9 cellular contexts compared by ENCODE assay signal in the genomic region with DNA sequence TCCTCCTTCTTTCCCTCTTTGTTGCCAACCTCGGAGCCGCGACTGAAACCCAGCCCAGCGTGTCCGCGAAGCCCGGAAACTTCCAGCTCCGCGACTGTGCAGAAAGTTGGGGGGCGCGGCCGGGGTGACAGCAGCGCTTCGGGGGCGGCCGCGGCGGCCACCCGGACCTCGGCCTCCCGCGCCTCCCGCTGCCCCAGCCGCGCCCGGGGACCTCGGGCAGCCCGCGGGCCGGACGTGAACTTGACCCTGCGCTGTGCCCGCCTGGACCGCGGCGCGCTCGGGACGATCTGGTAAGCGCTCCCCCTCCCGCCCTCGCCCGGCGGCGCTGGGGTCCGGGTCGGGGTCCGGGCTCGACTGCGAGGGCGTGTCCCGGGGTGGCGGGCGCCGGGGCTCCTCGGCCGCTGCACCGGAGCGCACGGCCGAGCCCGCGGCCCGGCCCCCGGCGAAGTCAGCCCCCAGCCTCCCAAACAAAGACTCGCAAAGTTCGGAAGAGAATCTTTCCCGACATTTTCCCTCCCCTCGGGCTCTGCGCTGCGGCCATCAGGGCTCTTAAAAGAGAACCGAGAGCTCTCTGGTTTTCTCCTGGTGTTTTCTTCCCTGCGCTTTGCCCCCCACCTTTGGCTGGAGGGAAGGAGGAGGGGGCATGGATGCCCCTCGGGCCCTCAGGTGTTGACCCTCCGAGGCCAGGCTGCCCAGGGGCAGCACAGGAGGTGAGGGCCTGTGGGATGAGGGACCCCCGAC.
A peak's percentile ranks its signal among the peaks of the same experiment; 100 is the strongest.
DNase-seq lines count a peak whose midpoint lies in the region; ATAC-seq and TF ChIP-seq lines count a peak whose summit lies in the region.
"Had no signal": no experiment of that assay in that cellular context is flagged by ENCODE, and none has a peak within 500 bp of the region (broad histone marks: within the 10 kb centered on the region; RNA-seq: fewer than 3 reads in every experiment).

No MANE protein-coding gene starts in this region.

- H3K4me1 ChIP-seq in right cardiac atrium (ENCODE audit: control insufficient read depth, insufficient read depth, low read length) (peaks cover 16% of the 10 kb centered on the region), sigmoid colon (peaks cover 0 to 68% (median 62%) of the 10 kb centered on the region in 4 donors)

- no peaks in the 10 kb centered on the region for H3K36me3 ChIP-seq in sigmoid colon

- H3K4me3 ChIP-seq in HL-60 (replicated peaks; ENCODE audit: insufficient read depth, low read length) (peak overlapping the region; percentile 19; the same call in 1 of the 2 replicates), right cardiac atrium (ENCODE audit: low read length) (peak overlapping the region; percentile 61), sigmoid colon (peak overlapping the region; percentile 58 to 68 (median 60))
- H3K4me3 ChIP-seq: PC-9 had no signal

- H3K27ac Mint-ChIP-seq in activated naive CD8-positive, alpha-beta T cell treated with anti-CD3 and anti-CD28 coated beads, Interleukin-2, amount 50 U/mL, for 24 hours, result peak overlapping the region; percentile 72

- peak overlapping the region; percentile 71 for H3K4me3 Mint-ChIP-seq in activated naive CD8-positive, alpha-beta T cell treated with anti-CD3 and anti-CD28 coated beads, Interleukin-2, amount 50 U/mL, for 24 hours

- no peak for TF ChIP-seq EP300 in sigmoid colon (IDR thresholded peaks at IDR 0.05)

- no peaks in the 10 kb centered on the region for H3K36me3 Mint-ChIP-seq in activated naive CD8-positive, alpha-beta T cell treated with anti-CD3 and anti-CD28 coated beads, Interleukin-2, amount 50 U/mL, for 24 hours (ENCODE audit: low read depth)

- H3K4me1 Mint-ChIP-seq in activated naive CD8-positive, alpha-beta T cell treated with anti-CD3 and anti-CD28 coated beads, Interleukin-2, amount 50 U/mL, for 24 hours, result peaks cover 11% of the 10 kb centered on the region

- peaks cover 9% of the 10 kb centered on the region for H3K27me3 ChIP-seq in HL-60 (ENCODE audit: insufficient read depth, poor library complexity, severe bottlenecking)
- H3K27me3 ChIP-seq in right cardiac atrium (ENCODE audit: control insufficient read depth, insufficient read depth), result no peaks in the 10 kb centered on the region
- no peaks in the 10 kb centered on the region for H3K27me3 ChIP-seq in sigmoid colon

- H3K9me3 ChIP-seq in right cardiac atrium (ENCODE audit: control insufficient read depth, low read length) (no peaks in the 10 kb centered on the region), sigmoid colon (no peaks in the 10 kb centered on the region)

- whole genome bisulfite sequencing in right cardiac atrium, result 2% methylated on average over 77 of the region's 77 CpGs
- WGBS in sigmoid colon, 2 donors, result 1 to 6% methylated on average over 77 of the region's 77 CpGs

- no peaks in the 10 kb centered on the region for H3K27me3 Mint-ChIP-seq in activated naive CD8-positive, alpha-beta T cell treated with anti-CD3 and anti-CD28 coated beads, Interleukin-2, amount 50 U/mL, for 24 hours

- TF ChIP-seq CTCF in HL-60 (IDR thresholded peaks at IDR 0.05; ENCODE audit: insufficient read depth, low read length), result no peak
- no peak for TF ChIP-seq CTCF in sigmoid colon (IDR thresholded peaks at IDR 0.05)

- H3K9me3 Mint-ChIP-seq in activated naive CD8-positive, alpha-beta T cell treated with anti-CD3 and anti-CD28 coated beads, Interleukin-2, amount 50 U/mL, for 24 hours, result no peaks in the 10 kb centered on the region

- DNase-seq in HL-60 (ENCODE audit: low read depth in 1 of 2, low spot score in 1 of 2) (no peak), right cardiac atrium (peak; percentile 54 to 84 (median 81)), sigmoid colon (peak; percentile 72), HK-2 (ENCODE audit: unreplicated experiment) (no peak), DMS 273 treated with DMSO at 0.1 percent for 48 hours (lab: John Stamatoyannopoulos, UW) (no peak), NCI-H526 (lab: John Stamatoyannopoulos, UW) (no peak), GM19240 (ENCODE audit: insufficient read length, low spot score) (no peak)
- DNase-seq in activated naive CD8-positive, alpha-beta T cell treated with anti-CD3 and anti-CD28 coated beads, Interleukin-2, amount 50 U/mL, for 24 hours, result peak; percentile 55

- intact Hi-C loops in right cardiac atrium (cut with DNase I) (loop anchor here in 1 of 4 donors (5.0 kb wide), 1 partner anchor 32 kb away; no protein-coding TSS in a partner anchor), sigmoid colon (cut with DNase I) (no loop called here)

- peak; percentile 37 for ATAC-seq in activated naive CD8-positive, alpha-beta T cell treated with anti-CD3 and anti-CD28 coated beads, Interleukin-2, amount 50 U/mL, for 24 hours
- ATAC-seq in right cardiac atrium, result peak; percentile 30 to 31

- no peak overlapping the region for H3K27ac ChIP-seq in HL-60 (replicated peaks)
- peak overlapping the region; percentile 94 for H3K27ac ChIP-seq in right cardiac atrium (ENCODE audit: low read length)
- peak overlapping the region; percentile 94 to 100 (median 97) for H3K27ac ChIP-seq in sigmoid colon
- H3K27ac ChIP-seq: PC-9 had no signal

- TF ChIP-seq POLR2A in sigmoid colon (IDR thresholded peaks at IDR 0.05), result peak in 1 of 2 donors; percentile 0

Comparison
In these comparisons a context has a peak if more than half of its experiments do, and no peak if none do; other contexts are left out.
1. DNase-seq: peak in activated naive CD8-positive, alpha-beta T cell treated with anti-CD3 and anti-CD28 coated beads, Interleukin-2, amount 50 U/mL, for 24 hours (single experiment), right cardiac atrium (3 of 3) and sigmoid colon (single experiment); none in HL-60 (0 of 2), HK-2 (single experiment), DMS 273 treated with DMSO at 0.1 percent for 48 hours (single experiment), NCI-H526 (0 of 2) and GM19240 (single experiment).
2. Peak in every context shown above with its lines, with median percentiles within 50 percentile points of each other: H3K4me3 ChIP-seq.